In genomic region chr5:91283899-91284298, GRCh38 we compare ENCODE assay signal across 14 cellular contexts.
A peak's percentile ranks its signal among the peaks of the same experiment; 100 is the strongest.
DNase-seq lines count a peak whose midpoint lies in the region; ATAC-seq and TF ChIP-seq lines count a peak whose summit lies in the region.
"Had no signal": no experiment of that assay in that cellular context is flagged by ENCODE, and none has a peak within 500 bp of the region (broad histone marks: within the 10 kb centered on the region; RNA-seq: fewer than 3 reads in every experiment).

No MANE protein-coding gene starts in this region.

- DNase-seq in AG09309 (ENCODE audit: low read depth) (peak; percentile 86), LHCN-M2 (ENCODE audit: low read depth) (peak; percentile 74), cardiac fibroblast (ENCODE audit: low read depth in 2 of 2) (peak; percentile 60 to 69), kidney tubule cell (ENCODE audit: low spot score) (peak; percentile 84), osteocyte (ENCODE audit: extremely low spot score, unreplicated experiment) (no peak)
- DNase-seq in activated naive CD4-positive, alpha-beta T cell treated with anti-CD3 and anti-CD28 coated beads, Interleukin-2, amount 10 ng/mL, durations not matched to agents 7 days and 5 days = no peak
- DNase-seq: activated CD8-positive, alpha-beta T cell treated with anti-CD3 and anti-CD28 coated beads, Interleukin-2, amount 10 ng/mL, durations not matched to agents 7 days and 5 days; activated naive CD4-positive, alpha-beta T cell treated with Interleukin-2 at 50 U/mL for 16 hours; GF-D8; heart right ventricle; pancreas; T-helper 9 cell had no signal

- peaks cover 4% of the 10 kb centered on the region for H3K36me3 Mint-ChIP-seq in osteocyte (ENCODE audit: unreplicated experiment)
- no peaks in the 10 kb centered on the region for H3K36me3 Mint-ChIP-seq in activated naive CD4-positive, alpha-beta T cell treated with anti-CD3 and anti-CD28 coated beads, Interleukin-2, amount 10 ng/mL, durations not matched to agents 7 days and 5 days

- no peak for TF ChIP-seq POLR2A in GM18505 (IDR thresholded peaks at IDR 0.05; ENCODE audit: borderline replicate concordance, extremely low read depth, insufficient read depth, insufficient read length)

- H3K27ac Mint-ChIP-seq in osteocyte (ENCODE audit: unreplicated experiment) = no peak overlapping the region
- no peak overlapping the region for H3K27ac Mint-ChIP-seq in activated naive CD4-positive, alpha-beta T cell treated with anti-CD3 and anti-CD28 coated beads, Interleukin-2, amount 10 ng/mL, durations not matched to agents 7 days and 5 days
- H3K27ac Mint-ChIP-seq: activated CD8-positive, alpha-beta T cell treated with anti-CD3 and anti-CD28 coated beads, Interleukin-2, amount 10 ng/mL, durations not matched to agents 7 days and 5 days had no signal

- peaks cover 6% of the 10 kb centered on the region for H3K9me3 Mint-ChIP-seq in osteocyte (ENCODE audit: unreplicated experiment)
- H3K9me3 Mint-ChIP-seq in activated naive CD4-positive, alpha-beta T cell treated with anti-CD3 and anti-CD28 coated beads, Interleukin-2, amount 10 ng/mL, durations not matched to agents 7 days and 5 days = peaks cover 11% of the 10 kb centered on the region

- CTCF ChIA-PET in activated naive CD4-positive, alpha-beta T cell treated with anti-CD3 and anti-CD28 coated beads, Interleukin-2, amount 10 ng/mL, durations not matched to agents 7 days and 5 days (lab: Charles Lee) = interaction anchor here (4.4 kb wide), 1 partner anchor 100 kb away, joined by 21 read pairs; the partner anchor contains the start of gene ARRDC3

- H3K4me3 Mint-ChIP-seq in osteocyte (ENCODE audit: unreplicated experiment) = no peak overlapping the region
- H3K4me3 Mint-ChIP-seq in activated naive CD4-positive, alpha-beta T cell treated with anti-CD3 and anti-CD28 coated beads, Interleukin-2, amount 10 ng/mL, durations not matched to agents 7 days and 5 days = no peak overlapping the region
- H3K4me3 Mint-ChIP-seq: activated CD8-positive, alpha-beta T cell treated with anti-CD3 and anti-CD28 coated beads, Interleukin-2, amount 10 ng/mL, durations not matched to agents 7 days and 5 days had no signal

- ATAC-seq in GM18505 (IDR thresholded peaks at IDR 0.05; ENCODE audit: unreplicated experiment) (no peak), GM18907 (IDR thresholded peaks at IDR 0.05; ENCODE audit: unreplicated experiment) (no peak)
- ATAC-seq: activated CD8-positive, alpha-beta T cell treated with anti-CD3 and anti-CD28 coated beads, Interleukin-2, amount 10 ng/mL, durations not matched to agents 7 days and 5 days; heart right ventricle had no signal

- H3K4me1 Mint-ChIP-seq in osteocyte (ENCODE audit: unreplicated experiment) = peaks cover 35% of the 10 kb centered on the region
- H3K4me1 Mint-ChIP-seq in activated naive CD4-positive, alpha-beta T cell treated with anti-CD3 and anti-CD28 coated beads, Interleukin-2, amount 10 ng/mL, durations not matched to agents 7 days and 5 days = peaks cover 22% of the 10 kb centered on the region

- H3K4me3 ChIP-seq in AG09309 (ENCODE audit: control insufficient read depth, low read depth, low read length) (no peak overlapping the region), cardiac fibroblast (replicated peaks in 1 of 2; ENCODE audit: low read depth in 2 of 2, low read length in 2 of 2) (no peak overlapping the region)
- H3K4me3 ChIP-seq: heart right ventricle, pancreas had no signal

- H3K27me3 Mint-ChIP-seq in osteocyte (ENCODE audit: unreplicated experiment) = no peaks in the 10 kb centered on the region
- peaks cover 15% of the 10 kb centered on the region for H3K27me3 Mint-ChIP-seq in activated naive CD4-positive, alpha-beta T cell treated with anti-CD3 and anti-CD28 coated beads, Interleukin-2, amount 10 ng/mL, durations not matched to agents 7 days and 5 days

- TF ChIP-seq CTCF in AG09309 (IDR thresholded peaks at IDR 0.05; ENCODE audit: control insufficient read depth, insufficient read depth, low read depth, low read length, missing control alignments) (no peak), cardiac fibroblast (IDR thresholded peaks at IDR 0.05; ENCODE audit: low read depth, low read length) (no peak), osteocyte (IDR thresholded peaks at IDR 0.05) (no peak)

Comparison
In these comparisons a context has a peak if more than half of its experiments do, and no peak if none do; other contexts are left out.
1. DNase-seq: peak in AG09309 (single experiment), LHCN-M2 (single experiment), cardiac fibroblast (2 of 2) and kidney tubule cell (single experiment); none in osteocyte (single experiment) and activated naive CD4-positive, alpha-beta T cell treated with anti-CD3 and anti-CD28 coated beads, Interleukin-2, amount 10 ng/mL, durations not matched to agents 7 days and 5 days (single experiment).